ENCODE assay signal across 7 cellular contexts in the genomic region with DNA sequence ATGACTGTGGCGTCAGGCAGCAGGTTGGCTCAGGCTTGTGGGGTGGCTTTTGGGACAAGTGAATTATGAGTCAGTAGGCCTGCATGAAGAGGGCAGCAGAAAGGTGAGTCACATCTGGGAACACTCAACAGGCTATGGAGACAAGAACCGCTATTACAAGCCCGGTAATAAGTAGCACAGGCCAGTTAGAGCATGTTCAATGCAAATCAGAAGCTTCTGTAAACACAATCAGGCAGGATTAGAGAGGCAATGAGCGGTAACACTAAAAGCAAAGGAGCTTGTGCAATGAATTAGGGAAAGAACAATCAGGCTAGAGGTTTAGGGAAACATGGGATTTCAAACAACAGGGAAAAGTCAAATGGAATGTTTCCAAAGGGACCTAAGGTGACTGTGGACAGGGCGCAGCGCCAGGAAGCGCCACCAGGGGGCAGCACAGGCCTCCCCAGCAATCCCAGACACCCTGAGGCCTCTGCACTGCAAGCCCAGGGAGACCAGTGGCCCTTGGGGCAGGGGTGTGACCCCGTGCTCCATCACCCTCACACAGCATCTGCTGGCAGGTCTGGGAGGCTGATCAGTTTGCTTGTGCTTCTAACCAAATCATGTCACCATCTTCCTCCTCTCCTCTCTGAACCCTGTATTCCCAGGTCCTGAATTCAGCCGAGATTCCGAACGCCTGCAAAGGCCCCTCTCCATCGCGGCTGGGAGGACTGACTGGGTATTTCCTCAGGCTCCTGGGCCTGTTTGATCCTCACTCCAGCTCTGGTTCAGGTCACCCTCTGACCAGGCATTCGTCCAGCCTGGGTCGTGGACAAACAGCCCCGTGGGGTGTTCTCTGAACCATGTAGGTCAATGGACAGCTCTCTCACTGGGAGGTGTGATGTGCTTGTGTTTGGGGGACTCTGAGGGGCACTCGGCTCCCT. TPM values are rescaled to one million over a fixed set of nuclear protein-coding genes. Genes with fewer than 3 reads are reported as not detected.
DNase-seq lines count a peak whose midpoint lies in the region; ATAC-seq and TF ChIP-seq lines count a peak whose summit lies in the region.

No MANE protein-coding gene starts in this region.

- H3K27ac Mint-ChIP-seq in central memory CD8-positive, alpha-beta T cell (ENCODE audit: low read depth) = no peak overlapping the region

- no peak overlapping the region for H3K4me3 ChIP-seq in WERI-Rb-1 (ENCODE audit: low read depth, low read length)
- no peak overlapping the region for H3K4me3 ChIP-seq in kidney epithelial cell (ENCODE audit: low read depth, low read length)

- H3K36me3 ChIP-seq in WERI-Rb-1 (peaks cover 64% of the 10 kb centered on the region), kidney epithelial cell (ENCODE audit: control insufficient read depth, insufficient read depth, low read length) (no peaks in the 10 kb centered on the region)

- no peaks in the 10 kb centered on the region for H3K9me3 ChIP-seq in WERI-Rb-1 (ENCODE audit: severe bottlenecking)

- no peak overlapping the region for H3K4me3 Mint-ChIP-seq in central memory CD8-positive, alpha-beta T cell

- H3K27me3 ChIP-seq in WERI-Rb-1 (ENCODE audit: insufficient read depth, low read depth, severe bottlenecking) = no peaks in the 10 kb centered on the region
- H3K27me3 ChIP-seq in kidney epithelial cell (ENCODE audit: control insufficient read depth, insufficient read depth, low read length) = no peaks in the 10 kb centered on the region

- TF ChIP-seq CTCF in GM13977 (IDR thresholded peaks at IDR 0.05; ENCODE audit: extremely low read depth, insufficient read depth, missing control alignments) (peak; percentile 96), WERI-Rb-1 (IDR thresholded peaks at IDR 0.05; ENCODE audit: low read depth, low read length) (peak; percentile 99), kidney epithelial cell (IDR thresholded peaks at IDR 0.05; ENCODE audit: insufficient read depth, low read length, poor library complexity, severe bottlenecking) (peak; percentile 98)

- in situ Hi-C loops in GM13977 (cut with MboI; ENCODE audit: low pct_unique_long_range_greater_than_20kb, low sequenced_read_pairs, unreplicated experiment) = loop anchor here (25.0 kb wide), 1 partner anchor 724 kb away; no protein-coding TSS in a partner anchor

- H3K27me3 Mint-ChIP-seq in central memory CD8-positive, alpha-beta T cell = no peaks in the 10 kb centered on the region

- no peaks in the 10 kb centered on the region for H3K4me1 Mint-ChIP-seq in central memory CD8-positive, alpha-beta T cell

- DNase-seq in GM13977 (ENCODE audit: low spot score) (peak; percentile 76), NCI-H2029 treated with DMSO at 0.1 percent for 48 hours (lab: John Stamatoyannopoulos, UW) (peak; percentile 34), WERI-Rb-1 (peak; percentile 65), kidney epithelial cell (ENCODE audit: low read depth) (peak; percentile 73)
- peak; percentile 20 to 33 for DNase-seq in central memory CD8-positive, alpha-beta T cell (ENCODE audit: low spot score in 2 of 2)
- peak; percentile 12 for DNase-seq in stimulated activated CD4-positive, alpha-beta T cell treated with anti-CD3 and anti-CD28 coated beads, Interleukin-2, amount 100 ng/mL, for 4 hours (ENCODE audit: low read depth)

- peak; percentile 65 for ATAC-seq in HG02759 (IDR thresholded peaks at IDR 0.05; ENCODE audit: unreplicated experiment)
- no peak for ATAC-seq in central memory CD8-positive, alpha-beta T cell (replicated peaks; ENCODE audit: extremely low read depth, poor library complexity, severe bottlenecking)

- H3K9me3 Mint-ChIP-seq in central memory CD8-positive, alpha-beta T cell = no peaks in the 10 kb centered on the region

- no peak overlapping the region for H3K27ac ChIP-seq in WERI-Rb-1

- H3K36me3 Mint-ChIP-seq in central memory CD8-positive, alpha-beta T cell (ENCODE audit: insufficient read depth) = peaks cover 2% of the 10 kb centered on the region

RNA-seq across cellular contexts. Expression of a gene that starts 50.0 kb away (rescaled TPM):
- total RNA-seq in kidney epithelial cell = 132 and 146 TPM in 2 replicates

Comparison
In these comparisons a context has a peak if more than half of its experiments do, and no peak if none do; other contexts are left out.
1. DNase-seq: peak in every context shown above with its lines; median percentile 76 in GM13977; 73 in kidney epithelial cell; 65 in WERI-Rb-1; 34 in NCI-H2029 treated with DMSO at 0.1 percent for 48 hours; 26 in central memory CD8-positive, alpha-beta T cell; 12 in stimulated activated CD4-positive, alpha-beta T cell treated with anti-CD3 and anti-CD28 coated beads, Interleukin-2, amount 100 ng/mL, for 4 hours.